ENCODE assay signal across 27 cellular contexts in genomic region chr15:28262438-28262837, GRCh38.
"Had no signal": no experiment of that assay in that cellular context is flagged by ENCODE, and none has a peak within 500 bp of the region (broad histone marks: within the 10 kb centered on the region; RNA-seq: fewer than 3 reads in every experiment).

No MANE protein-coding gene starts in this region.

- DNase-seq: cortex of kidney; foreskin keratinocyte; glutamatergic neuron; heart right ventricle; hippocampal formation; left cardiac atrium; left ventricle myocardium superior; lower lobe of right lung; naive thymus-derived CD8-positive, alpha-beta T cell; nephron progenitor cell; occipital lobe; ovary; posterior cingulate gyrus; psoas muscle; right cardiac atrium; sigmoid colon; spleen; stimulated activated CD4-positive, alpha-beta T cell treated with anti-CD3 and anti-CD28 coated beads, Interleukin-4, amount 100 ng/mL, for 4 hours; stimulated activated naive CD8-positive, alpha-beta T cell treated with anti-CD3 and anti-CD28 coated beads, Interleukin-15, Interleukin-2, amounts not matched to agents 100 U/mL and 50 U/mL, for 24 hours; testis; tibial artery; upper lobe of left lung; uterus had no signal

- H3K27ac Mint-ChIP-seq: stimulated activated memory B cell treated with anti-CD40 and anti-IgM and Interleukin-4, amounts not matched to agents 10 μg/mL and 1 μg/mL and 100 μg/mL, for 72 hours had no signal

- H3K4me1 ChIP-seq: foreskin keratinocyte, lower lobe of right lung, testis, tibial artery, upper lobe of left lung, uterus had no signal

- H3K9me3 ChIP-seq: heart right ventricle, lower lobe of right lung, ovary, psoas muscle, sigmoid colon, spleen, testis, tibial artery, upper lobe of left lung, uterus had no signal

- H3K27me3 Mint-ChIP-seq: naive thymus-derived CD8-positive, alpha-beta T cell; stimulated activated memory B cell treated with anti-CD40 and anti-IgM and Interleukin-4, amounts not matched to agents 10 μg/mL and 1 μg/mL and 100 μg/mL, for 72 hours had no signal

- ATAC-seq: esophagus mucosa; foreskin keratinocyte; heart right ventricle; left cardiac atrium; left ventricle myocardium superior; lower lobe of right lung; naive thymus-derived CD8-positive, alpha-beta T cell; right cardiac atrium; stimulated activated memory B cell treated with anti-CD40 and anti-IgM and Interleukin-4, amounts not matched to agents 10 μg/mL and 1 μg/mL and 100 μg/mL, for 72 hours; stimulated activated naive CD8-positive, alpha-beta T cell treated with anti-CD3 and anti-CD28 coated beads, Interleukin-15, Interleukin-2, amounts not matched to agents 100 U/mL and 50 U/mL, for 24 hours had no signal

- H3K27me3 ChIP-seq: foreskin keratinocyte, heart right ventricle, ovary, sigmoid colon, spleen, testis, tibial artery, upper lobe of left lung, uterus had no signal

- FAIRE-seq: islet of Langerhans had no signal

- H3K9me3 Mint-ChIP-seq: naive thymus-derived CD8-positive, alpha-beta T cell; nephron progenitor cell; stimulated activated memory B cell treated with anti-CD40 and anti-IgM and Interleukin-4, amounts not matched to agents 10 μg/mL and 1 μg/mL and 100 μg/mL, for 72 hours had no signal

- H3K4me3 ChIP-seq: heart right ventricle, lower lobe of right lung, ovary, psoas muscle, sigmoid colon, spleen, testis, tibial artery, upper lobe of left lung, uterus had no signal

- H3K36me3 ChIP-seq: uterus had no signal

- H3K4me3 Mint-ChIP-seq: naive thymus-derived CD8-positive, alpha-beta T cell; nephron progenitor cell; stimulated activated memory B cell treated with anti-CD40 and anti-IgM and Interleukin-4, amounts not matched to agents 10 μg/mL and 1 μg/mL and 100 μg/mL, for 72 hours had no signal

- H3K27ac ChIP-seq: epithelial cell of prostate, foreskin keratinocyte, heart right ventricle, lower lobe of right lung, ovary, psoas muscle, sigmoid colon, spleen, testis, tibial artery, upper lobe of left lung, uterus had no signal
